ENCODE assay signal across 18 cellular contexts in genomic region chr6:166561766-166562165, GRCh38. TPM values are rescaled to one million over a fixed set of nuclear protein-coding genes. Genes with fewer than 3 reads are reported as not detected.
DNase-seq lines count a peak whose midpoint lies in the region; ATAC-seq and TF ChIP-seq lines count a peak whose summit lies in the region.
"Had no signal": no experiment of that assay in that cellular context is flagged by ENCODE, and none has a peak within 500 bp of the region (broad histone marks: within the 10 kb centered on the region; RNA-seq: fewer than 3 reads in every experiment).

No MANE protein-coding gene starts in this region.

- H3K9me3 ChIP-seq in endodermal cell (ENCODE audit: control insufficient read depth, low read length) (no peaks in the 10 kb centered on the region), lower lobe of right lung (peaks cover 6% of the 10 kb centered on the region), colonic mucosa (no peaks in the 10 kb centered on the region), gastroesophageal sphincter (peaks cover 0 to 19% (median 0%) of the 10 kb centered on the region in 3 donors)

- no peak for TF ChIP-seq POLR2A in gastroesophageal sphincter (IDR thresholded peaks at IDR 0.05)

- H3K9me3 Mint-ChIP-seq in endodermal cell: no peaks in the 10 kb centered on the region
- peaks cover 18% of the 10 kb centered on the region for H3K9me3 Mint-ChIP-seq in activated CD8-positive, alpha-beta T cell treated with anti-CD3 and anti-CD28 coated beads for 36 hours

- DNase-seq in HEK293T (ENCODE audit: extremely low spot score) (no peak), endodermal cell (peak; percentile 2), lower lobe of right lung (no peak), colonic mucosa (no peak)
- no peak for DNase-seq in activated CD8-positive, alpha-beta T cell treated with anti-CD3 and anti-CD28 coated beads for 36 hours
- DNase-seq in effector CD4-positive, alpha-beta T cell: no peak
- DNase-seq: activated CD4-positive, alpha-beta T cell treated with anti-CD3 and anti-CD28 coated beads for 48 hours; activated naive CD4-positive, alpha-beta T cell treated with anti-CD3 and anti-CD28 coated beads for 36 hours; DMS 273 treated with DMSO at 0.1 percent for 48 hours; Karpas-422; NCI-H1092 treated with DMSO at 0.1 percent for 48 hours; NCI-H69; occipital lobe; spleen; trophoblast cell had no signal

- intact Hi-C loops in lower lobe of right lung (cut with DNase I): no loop called here
- intact Hi-C loops in colonic mucosa (cut with DNase I): no loop called here
- intact Hi-C loops in activated CD8-positive, alpha-beta T cell treated with anti-CD3 and anti-CD28 coated beads for 36 hours (cut with micrococcal nuclease): no loop called here

- peaks cover 4% of the 10 kb centered on the region for H3K4me1 Mint-ChIP-seq in endodermal cell
- H3K4me1 Mint-ChIP-seq in activated CD8-positive, alpha-beta T cell treated with anti-CD3 and anti-CD28 coated beads for 36 hours (ENCODE audit: low read depth): peaks cover 5% of the 10 kb centered on the region

- H3K27ac Mint-ChIP-seq in endodermal cell: no peak overlapping the region
- H3K27ac Mint-ChIP-seq in activated CD8-positive, alpha-beta T cell treated with anti-CD3 and anti-CD28 coated beads for 36 hours: no peak overlapping the region
- H3K27ac Mint-ChIP-seq: activated naive CD4-positive, alpha-beta T cell treated with anti-CD3 and anti-CD28 coated beads for 36 hours had no signal

- no peaks in the 10 kb centered on the region for H3K4me1 ChIP-seq in endodermal cell (ENCODE audit: control insufficient read depth, insufficient read depth, low read length)
- H3K4me1 ChIP-seq in lower lobe of right lung: peaks cover 26% of the 10 kb centered on the region
- peaks cover 2% of the 10 kb centered on the region for H3K4me1 ChIP-seq in urinary bladder (ENCODE audit: insufficient read depth)
- no peaks in the 10 kb centered on the region for H3K4me1 ChIP-seq in colonic mucosa
- H3K4me1 ChIP-seq in gastroesophageal sphincter: peaks cover 0 to 6% (median 0%) of the 10 kb centered on the region in 3 donors

- 86 to 92% methylated on average over 7 to 8 of the region's 8 CpGs for WGBS in endodermal cell (ENCODE audit: insufficient coverage in 1 of 2, insufficient read length in 1 of 2), 2 experiments
- 56% methylated on average over 8 of the region's 8 CpGs for WGBS in urinary bladder
- WGBS in gastroesophageal sphincter (ENCODE audit: low coverage in 1 of 2), 2 donors: 76 to 91% methylated on average over 5 to 8 of the region's 8 CpGs

- H3K27ac ChIP-seq in endodermal cell (ENCODE audit: low read depth, low read length) (no peak overlapping the region), lower lobe of right lung (peak overlapping the region; percentile 28), urinary bladder (ENCODE audit: low read depth) (peak overlapping the region; percentile 79), colonic mucosa (no peak overlapping the region), gastroesophageal sphincter (no peak overlapping the region)
- H3K27ac ChIP-seq: C4-2B had no signal

- TF ChIP-seq CTCF in endodermal cell (conservative IDR thresholded peaks at IDR 0.05) (no peak), lower lobe of right lung (IDR thresholded peaks at IDR 0.05) (no peak), colonic mucosa (IDR thresholded peaks at IDR 0.05) (no peak), gastroesophageal sphincter (IDR thresholded peaks at IDR 0.05) (no peak)
- no peak for TF ChIP-seq CTCF in activated CD8-positive, alpha-beta T cell treated with anti-CD3 and anti-CD28 coated beads for 36 hours (IDR thresholded peaks at IDR 0.05)

- CTCF ChIA-PET in HEK293T (lab: Yijun Ruan, JAX): no interaction called here
- CTCF ChIA-PET in activated CD8-positive, alpha-beta T cell treated with anti-CD3 and anti-CD28 coated beads for 36 hours (lab: Charles Lee): no interaction called here

- H3K9ac ChIP-seq in endodermal cell (ENCODE audit: extremely low read depth, low read length, poor library complexity, severe bottlenecking): no peak overlapping the region
- H3K9ac ChIP-seq in colonic mucosa (ENCODE audit: low read depth in 2 of 2, low read length in 2 of 2): no peak overlapping the region

- H3K36me3 ChIP-seq in endodermal cell (ENCODE audit: control insufficient read depth, insufficient read depth, low read length) (no peaks in the 10 kb centered on the region), lower lobe of right lung (peaks cover 27% of the 10 kb centered on the region), urinary bladder (ENCODE audit: insufficient read depth) (no peaks in the 10 kb centered on the region), colonic mucosa (no peaks in the 10 kb centered on the region), gastroesophageal sphincter (peaks cover 0 to 18% of the 10 kb centered on the region in 2 donors)

- no peak for ATAC-seq in lower lobe of right lung
- no peak for ATAC-seq in activated CD8-positive, alpha-beta T cell treated with anti-CD3 and anti-CD28 coated beads for 36 hours
- no peak for ATAC-seq in gastroesophageal sphincter

- POLR2A ChIA-PET in HEK293T (lab: Yijun Ruan, JAX): no interaction called here
- POLR2A ChIA-PET in activated CD8-positive, alpha-beta T cell treated with anti-CD3 and anti-CD28 coated beads for 36 hours (lab: Charles Lee): no interaction called here

- no peak overlapping the region for H3K4me3 Mint-ChIP-seq in endodermal cell
- no peak overlapping the region for H3K4me3 Mint-ChIP-seq in activated CD8-positive, alpha-beta T cell treated with anti-CD3 and anti-CD28 coated beads for 36 hours
- H3K4me3 Mint-ChIP-seq: activated naive CD4-positive, alpha-beta T cell treated with anti-CD3 and anti-CD28 coated beads for 36 hours had no signal

- H3K27me3 Mint-ChIP-seq in endodermal cell (ENCODE audit: insufficient read depth): no peaks in the 10 kb centered on the region
- peaks cover 6% of the 10 kb centered on the region for H3K27me3 Mint-ChIP-seq in activated CD8-positive, alpha-beta T cell treated with anti-CD3 and anti-CD28 coated beads for 36 hours

- H3K4me3 ChIP-seq in endodermal cell (ENCODE audit: low read length): no peak overlapping the region
- H3K4me3 ChIP-seq in lower lobe of right lung: no peak overlapping the region
- no peak overlapping the region for H3K4me3 ChIP-seq in urinary bladder (ENCODE audit: low read depth, low read length)
- no peak overlapping the region for H3K4me3 ChIP-seq in colonic mucosa
- H3K4me3 ChIP-seq in gastroesophageal sphincter: no peak overlapping the region
- H3K4me3 ChIP-seq: spleen had no signal

- H3K36me3 Mint-ChIP-seq in endodermal cell (ENCODE audit: low read depth): peaks cover 5% of the 10 kb centered on the region
- H3K36me3 Mint-ChIP-seq in activated CD8-positive, alpha-beta T cell treated with anti-CD3 and anti-CD28 coated beads for 36 hours (ENCODE audit: low read depth): no peaks in the 10 kb centered on the region

- H3K27me3 ChIP-seq in endodermal cell (ENCODE audit: control insufficient read depth, insufficient read depth, low read length, poor library complexity, severe bottlenecking): no peaks in the 10 kb centered on the region
- no peaks in the 10 kb centered on the region for H3K27me3 ChIP-seq in lower lobe of right lung (ENCODE audit: low read depth)
- no peaks in the 10 kb centered on the region for H3K27me3 ChIP-seq in colonic mucosa
- no peaks in the 10 kb centered on the region for H3K27me3 ChIP-seq in gastroesophageal sphincter
- H3K27me3 ChIP-seq: spleen had no signal

- no peak for TF ChIP-seq EP300 in gastroesophageal sphincter (IDR thresholded peaks at IDR 0.05)

TF ChIP-seq in HEK293T, 16 proteins besides CTCF, POLR2A, EP300 and RAD21:
- no peak for TF ChIP-seq FOXA1 (IDR thresholded peaks at IDR 0.05)
- TF ChIP-seq NFRKB (IDR thresholded peaks at IDR 0.05): no peak
- TF ChIP-seq PKNOX1 (IDR thresholded peaks at IDR 0.05): 0 out of 2 replicates have a peak, but pooled peaks have one; percentile 9
- TF ChIP-seq HDGF (IDR thresholded peaks at IDR 0.05; ENCODE audit: borderline replicate concordance): no peak

RNA-seq across cellular contexts. Expression of gene RAMACL, which starts 24.7 kb away (rescaled TPM):
- total RNA-seq in endodermal cell (1 to 10 TPM in 1 of 2 donors, under 1 TPM in 1; 0.80 to 2.5 TPM), lower lobe of right lung (6.6 TPM), urinary bladder (6.0 TPM), colonic mucosa (under 1 TPM; 0.48 to 0.54 TPM), gastroesophageal sphincter (1 to 10 TPM in 3 of 4 donors, under 1 TPM in 1; 0.27 to 2.5 (median 1.7) TPM)
- 0.11 TPM for polyA plus RNA-seq in endodermal cell (2013, experiment 1 of 2)
- polyA plus RNA-seq in endodermal cell (2013, experiment 2 of 2): 0.33 TPM
- 0.37 TPM for polyA plus RNA-seq in urinary bladder
- under 1 TPM in 1 of 2 experiments, not detected in 1; 0.45 TPM for total RNA-seq in activated CD8-positive, alpha-beta T cell treated with anti-CD3 and anti-CD28 coated beads for 36 hours

Comparison
In these comparisons a context has a peak if more than half of its experiments do, and no peak if none do; other contexts are left out.
1. H3K27ac ChIP-seq: peak in lower lobe of right lung (single experiment) and urinary bladder (single experiment); none in endodermal cell (single experiment), colonic mucosa (single experiment) and gastroesophageal sphincter (0 of 4).